11 cellular contexts compared by ENCODE assay signal in the genomic region with DNA sequence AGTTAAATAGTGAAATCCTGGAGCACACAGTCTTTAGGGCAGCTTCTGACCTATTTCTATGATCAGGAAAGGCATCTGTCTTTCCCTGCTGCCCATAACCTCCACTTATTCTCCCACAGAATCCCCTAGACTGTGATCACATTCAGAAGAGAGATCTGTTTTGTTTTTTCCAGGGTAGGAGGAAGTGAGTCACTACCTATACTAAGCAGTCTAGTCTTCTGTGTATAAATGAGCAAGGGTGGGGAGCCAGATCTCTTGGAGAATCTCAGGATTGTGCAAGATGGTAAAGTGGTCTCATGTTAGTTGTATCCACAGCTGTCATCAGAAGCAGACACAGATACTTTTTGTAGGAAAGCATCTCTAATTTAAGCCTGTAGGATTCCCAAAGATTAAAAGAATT. TPM values are rescaled to one million over a fixed set of nuclear protein-coding genes. Genes with fewer than 3 reads are reported as not detected.
A peak's percentile ranks its signal among the peaks of the same experiment; 100 is the strongest.
DNase-seq lines count a peak whose midpoint lies in the region; ATAC-seq and TF ChIP-seq lines count a peak whose summit lies in the region.
"Had no signal": no experiment of that assay in that cellular context is flagged by ENCODE, and none has a peak within 500 bp of the region (broad histone marks: within the 10 kb centered on the region; RNA-seq: fewer than 3 reads in every experiment).

No MANE protein-coding gene starts in this region.

- H3K4me1 Mint-ChIP-seq in osteocyte (ENCODE audit: unreplicated experiment), result peaks cover 18% of the 10 kb centered on the region

- peaks cover 23% of the 10 kb centered on the region for H3K4me1 ChIP-seq in GM23248 (ENCODE audit: insufficient read depth)
- peaks cover 19% of the 10 kb centered on the region for H3K4me1 ChIP-seq in PC-9 (replicated peaks; ENCODE audit: insufficient read depth)

- H3K27me3 ChIP-seq in GM23248 (replicated peaks; ENCODE audit: insufficient read depth) (no peaks in the 10 kb centered on the region), PC-9 (ENCODE audit: insufficient read depth, low read depth) (no peaks in the 10 kb centered on the region)
- H3K27me3 ChIP-seq: heart right ventricle, right atrium auricular region had no signal

- H3K36me3 Mint-ChIP-seq in osteocyte (ENCODE audit: unreplicated experiment), result peaks cover 31% of the 10 kb centered on the region

- peak overlapping the region; percentile 43 for H3K9ac ChIP-seq in GM23248

- DNase-seq in GM23248 (peak; percentile 90), PC-9 (no peak), choroid plexus epithelial cell (ENCODE audit: low read depth) (peak; percentile 96), osteocyte (ENCODE audit: extremely low spot score, unreplicated experiment) (no peak), UCSD-AML1 (lab: John Stamatoyannopoulos, UW; ENCODE audit: unreplicated experiment) (no peak)
- DNase-seq: activated CD8-positive, alpha-beta memory T cell treated with anti-CD3 and anti-CD28 coated beads for 24 hours; heart right ventricle had no signal

- H3K9me2 ChIP-seq in GM23248 (ENCODE audit: insufficient read depth), result no peaks in the 10 kb centered on the region
- no peaks in the 10 kb centered on the region for H3K9me2 ChIP-seq in PC-9 (ENCODE audit: insufficient read depth)

- H3K36me3 ChIP-seq in GM23248 (ENCODE audit: low read depth), result peaks cover 4% of the 10 kb centered on the region; the same call in 1 of the 2 replicates
- no peaks in the 10 kb centered on the region for H3K36me3 ChIP-seq in PC-9 (ENCODE audit: low read depth)
- H3K36me3 ChIP-seq: right atrium auricular region had no signal

- TF ChIP-seq CTCF in PC-9 (conservative IDR thresholded peaks at IDR 0.05), result no peak
- no peak for TF ChIP-seq CTCF in choroid plexus epithelial cell (conservative IDR thresholded peaks at IDR 0.05; ENCODE audit: low read depth, low read length)
- TF ChIP-seq CTCF in osteocyte (IDR thresholded peaks at IDR 0.05), result no peak

- H3F3A ChIP-seq in GM23248 (ENCODE audit: insufficient read depth), result peaks cover 25% of the 10 kb centered on the region
- peaks cover 9% of the 10 kb centered on the region; the same call in 1 of the 2 replicates for H3F3A ChIP-seq in PC-9 (ENCODE audit: insufficient read depth, low read depth)

- peak overlapping the region; percentile 89 for H3K27ac ChIP-seq in GM23248
- peak overlapping the region; percentile 52 for H3K27ac ChIP-seq in PC-9
- H3K27ac ChIP-seq: right atrium auricular region had no signal

- no peaks in the 10 kb centered on the region for H3K27me3 Mint-ChIP-seq in osteocyte (ENCODE audit: unreplicated experiment)

- CTCF ChIA-PET in PC-9 (lab: Charles Lee), result interaction anchor here (0.6 kb wide), 1 partner anchor 164 kb away, joined by 12 read pairs; no protein-coding TSS in a partner anchor

- H3K9me3 ChIP-seq in GM23248 (ENCODE audit: low read depth) (no peaks in the 10 kb centered on the region), PC-9 (ENCODE audit: insufficient read depth, low read depth) (no peaks in the 10 kb centered on the region)
- H3K9me3 ChIP-seq: heart right ventricle, right atrium auricular region had no signal

- ATAC-seq in GM21528 (IDR thresholded peaks at IDR 0.05; ENCODE audit: low FRiP score, unreplicated experiment) (no peak), GM19324 (IDR thresholded peaks at IDR 0.05; ENCODE audit: low FRiP score, unreplicated experiment) (no peak), HG03196 (IDR thresholded peaks at IDR 0.05; ENCODE audit: unreplicated experiment) (no peak)

- H3K4me2 ChIP-seq in GM23248 (ENCODE audit: unreplicated experiment) (peak overlapping the region; percentile 42), PC-9 (peak overlapping the region; percentile 46)

- in situ Hi-C loops in GM23248 (cut with MboI), result no loop called here

- intact Hi-C loops in PC-9 (cut with micrococcal nuclease; ENCODE audit: unreplicated experiment), result no loop called here

- no peak overlapping the region for H3K4me3 Mint-ChIP-seq in osteocyte (ENCODE audit: unreplicated experiment)

- H3K4me3 ChIP-seq in GM23248 (0 out of 2 replicates have a peak overlapping the region, but pooled peaks have one; percentile 4), PC-9 (no peak overlapping the region), choroid plexus epithelial cell (ENCODE audit: low read depth, low read length) (no peak overlapping the region)
- H3K4me3 ChIP-seq: heart right ventricle, right atrium auricular region had no signal

- POLR2A ChIA-PET in PC-9 (lab: Charles Lee; ENCODE audit: unreplicated experiment), result no interaction called here

- peak overlapping the region; percentile 86 for H3K27ac Mint-ChIP-seq in osteocyte (ENCODE audit: unreplicated experiment)

- H4K20me1 ChIP-seq in GM23248 (ENCODE audit: insufficient read depth) (no peaks in the 10 kb centered on the region), PC-9 (ENCODE audit: insufficient read depth) (no peaks in the 10 kb centered on the region)

- BruUV-seq in PC-9 (replicated peaks; lab: Mats Ljungman, UMichigan), result no TSS peak

- peak overlapping the region; percentile 30 for H2AFZ ChIP-seq in GM23248
- H2AFZ ChIP-seq in PC-9, result no peak overlapping the region

- no peaks in the 10 kb centered on the region for H3K9me3 Mint-ChIP-seq in osteocyte (ENCODE audit: unreplicated experiment)

- H3K79me2 ChIP-seq in GM23248 (ENCODE audit: insufficient read depth) (peaks cover 39% of the 10 kb centered on the region), PC-9 (ENCODE audit: low read depth) (no peaks in the 10 kb centered on the region)

RNA-seq across cellular contexts. Expression of a gene that starts 11.8 kb away (rescaled TPM):
- total RNA-seq in GM23248 (2014; rRNA removed; shearing (Covaris generic)), result 35.7 and 37.8 TPM in 2 replicates
- polyA plus RNA-seq in GM23248 (2016; fragmentation: Nextera tagmentation; extraction: Ambion mirVana), result 49.8 and 56.1 TPM in 2 replicates
- total RNA-seq in PC-9 (2021), result 37.5 and 47.9 TPM in 2 replicates
- 32.7 and 33.9 TPM in 2 replicates for total RNA-seq in osteocyte

RNA-seq across cellular contexts. Expression of a gene that starts 48.6 kb away (rescaled TPM):
- 55.4 and 63.6 TPM in 2 replicates for total RNA-seq in GM23248 (2014; rRNA removed; shearing (Covaris generic))
- 41.8 and 44.1 TPM in 2 replicates for polyA plus RNA-seq in GM23248 (2016; fragmentation: Nextera tagmentation; extraction: Ambion mirVana)
- total RNA-seq in PC-9 (2021), result 15.6 and 20.0 TPM in 2 replicates
- 42.4 and 43.2 TPM in 2 replicates for total RNA-seq in osteocyte

Comparison
In these comparisons a context has a peak if more than half of its experiments do, and no peak if none do; other contexts are left out.
1. DNase-seq: peak in GM23248 (single experiment) and choroid plexus epithelial cell (single experiment); none in PC-9 (0 of 2), osteocyte (single experiment) and UCSD-AML1 (single experiment).